Comparison of ENCODE assay signal across 8 cellular contexts in genomic region chr17:2400877-2401425, GRCh38. TPM values are rescaled to one million over a fixed set of nuclear protein-coding genes. Genes with fewer than 3 reads are reported as not detected.
DNase-seq lines count a peak whose midpoint lies in the region; ATAC-seq and TF ChIP-seq lines count a peak whose summit lies in the region.

A gene with protein sequence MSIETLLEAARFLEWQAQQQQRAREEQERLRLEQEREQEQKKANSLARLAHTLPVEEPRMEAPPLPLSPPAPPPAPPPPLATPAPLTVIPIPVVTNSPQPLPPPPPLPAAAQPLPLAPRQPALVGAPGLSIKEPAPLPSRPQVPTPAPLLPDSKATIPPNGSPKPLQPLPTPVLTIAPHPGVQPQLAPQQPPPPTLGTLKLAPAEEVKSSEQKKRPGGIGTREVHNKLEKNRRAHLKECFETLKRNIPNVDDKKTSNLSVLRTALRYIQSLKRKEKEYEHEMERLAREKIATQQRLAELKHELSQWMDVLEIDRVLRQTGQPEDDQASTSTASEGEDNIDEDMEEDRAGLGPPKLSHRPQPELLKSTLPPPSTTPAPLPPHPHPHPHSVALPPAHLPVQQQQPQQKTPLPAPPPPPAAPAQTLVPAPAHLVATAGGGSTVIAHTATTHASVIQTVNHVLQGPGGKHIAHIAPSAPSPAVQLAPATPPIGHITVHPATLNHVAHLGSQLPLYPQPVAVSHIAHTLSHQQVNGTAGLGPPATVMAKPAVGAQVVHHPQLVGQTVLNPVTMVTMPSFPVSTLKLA (minus strand): TSS chr17:2401060. CDS start chr17:2400712, 348 bp downstream.

- H3K36me3 Mint-ChIP-seq in CD4-positive, alpha-beta T cell (ENCODE audit: low read depth): peaks cover 28% of the 10 kb centered on the region

- H3K56ac ChIP-seq in mesendoderm (ENCODE audit: low read length): peak within 1 kb of the TSS; percentile 93

- peak within 1 kb of the TSS; percentile 86 for H3K9ac ChIP-seq in mesendoderm (ENCODE audit: low read length)

- POLR2A ChIA-PET in CD4-positive, alpha-beta T cell (lab: Charles Lee): interaction anchor here (0.8 to 6.5 kb wide), 19 partner anchors 9 to 1742 kb away, joined by 3 to 132 read pairs (median 6); partner anchors contain the start of genes METTL16, PAFAH1B1, SGSM2 and SMG6

- CTCF ChIA-PET in CD4-positive, alpha-beta T cell (lab: Charles Lee): interaction anchor here (1.6 to 7.8 kb wide), 3 partner anchors 15 to 346 kb away, joined by 5 to 52 read pairs (median 11); partner anchors contain the start of gene HIC1

- H3K4me3 ChIP-seq in HL-60 (replicated peaks; ENCODE audit: insufficient read depth, low read length): peak within 1 kb of the TSS; percentile 54
- H3K4me3 ChIP-seq in effector memory CD4-positive, alpha-beta T cell (ENCODE audit: insufficient read depth, low read depth, low read length, poor library complexity, severe bottlenecking): peak within 1 kb of the TSS; percentile 98
- peak within 1 kb of the TSS; percentile 66 for H3K4me3 ChIP-seq in mesendoderm (ENCODE audit: low read length)

- peak within 1 kb of the TSS; percentile 99 for H3K4me2 ChIP-seq in mesendoderm (ENCODE audit: low read length)

- no peaks in the 10 kb centered on the region for H3K9me3 ChIP-seq in CD4-positive, alpha-beta T cell (ENCODE audit: control insufficient read depth, low read length)
- no peaks in the 10 kb centered on the region for H3K9me3 ChIP-seq in effector memory CD4-positive, alpha-beta T cell (ENCODE audit: control insufficient read depth, low read length)

- peaks cover 51% of the 10 kb centered on the region for H3K4me1 Mint-ChIP-seq in CD4-positive, alpha-beta T cell (ENCODE audit: low read depth)

- peaks cover 39% of the 10 kb centered on the region for H3K4me1 ChIP-seq in effector memory CD4-positive, alpha-beta T cell (ENCODE audit: control insufficient read depth, insufficient read depth, low read length, poor library complexity, severe bottlenecking)
- H3K4me1 ChIP-seq in mesendoderm (ENCODE audit: control insufficient read depth, low read depth, low read length): peaks cover 5% of the 10 kb centered on the region

- peaks cover 8% of the 10 kb centered on the region for H3K79me1 ChIP-seq in mesendoderm (ENCODE audit: low read length)

- no peak within 1 kb of the TSS for H3K4ac ChIP-seq in mesendoderm (ENCODE audit: low read depth, low read length)

- no peak within 1 kb of the TSS for H4K8ac ChIP-seq in mesendoderm (ENCODE audit: low read depth, low read length)

- H3K4me3 Mint-ChIP-seq in CD4-positive, alpha-beta T cell: peak within 1 kb of the TSS; percentile 100

- H4K5ac ChIP-seq in mesendoderm (ENCODE audit: low read length): no peak within 1 kb of the TSS

- H3K27ac Mint-ChIP-seq in CD4-positive, alpha-beta T cell: peak within 1 kb of the TSS; percentile 99

- peaks cover 8% of the 10 kb centered on the region for H3K79me2 ChIP-seq in mesendoderm (ENCODE audit: control insufficient read depth, insufficient read depth, low read length)

- no peak for TF ChIP-seq CTCF in CD4-positive, alpha-beta T cell (IDR thresholded peaks at IDR 0.05)
- TF ChIP-seq CTCF in HL-60 (IDR thresholded peaks at IDR 0.05; ENCODE audit: insufficient read depth, low read length): no peak

- H3K27me3 ChIP-seq in CD4-positive, alpha-beta T cell (ENCODE audit: control insufficient read depth, insufficient read depth, low read length): no peaks in the 10 kb centered on the region
- H3K27me3 ChIP-seq in HL-60 (ENCODE audit: insufficient read depth, poor library complexity, severe bottlenecking) (no peaks in the 10 kb centered on the region), mesendoderm (ENCODE audit: insufficient read depth, low read length, poor library complexity) (no peaks in the 10 kb centered on the region)
- no peaks in the 10 kb centered on the region for H3K27me3 ChIP-seq in effector memory CD4-positive, alpha-beta T cell (replicated peaks; ENCODE audit: control insufficient read depth, insufficient read depth, low read length, poor library complexity, severe bottlenecking)

- no peaks in the 10 kb centered on the region for H3K36me3 ChIP-seq in effector memory CD4-positive, alpha-beta T cell (ENCODE audit: control insufficient read depth, insufficient read depth, low read length)
- no peaks in the 10 kb centered on the region for H3K36me3 ChIP-seq in mesendoderm (ENCODE audit: control insufficient read depth, insufficient read depth, low read length)

- no peak within 1 kb of the TSS for H2BK15ac ChIP-seq in mesendoderm (replicated peaks; ENCODE audit: low read depth)

- H3K9me3 Mint-ChIP-seq in CD4-positive, alpha-beta T cell: no peaks in the 10 kb centered on the region

- H2BK120ac ChIP-seq in mesendoderm (ENCODE audit: low read depth, low read length): no peak within 1 kb of the TSS

- intact Hi-C loops in CD4-positive, alpha-beta T cell (cut with DNase I, micrococcal nuclease): loop anchor here (1.0 to 5.0 kb wide), 7 partner anchors 8 to 359 kb away; partner anchors contain the start of genes SGSM2 (in 2 of the 2), TSR1 (in 2 of the 2) and OVCA2 (in 1 of the 2)

- peak within 1 kb of the TSS; percentile 12 for H2BK5ac ChIP-seq in mesendoderm (ENCODE audit: low read length)

- H3K18ac ChIP-seq in mesendoderm (ENCODE audit: low read length): no peak within 1 kb of the TSS

- H3K23ac ChIP-seq in mesendoderm (ENCODE audit: low read length): peak within 1 kb of the TSS; percentile 99

- H3K27ac ChIP-seq in CD4-positive, alpha-beta T cell (ENCODE audit: low read depth, low read length): peak within 1 kb of the TSS; percentile 93
- H3K27ac ChIP-seq in HL-60 (replicated peaks) (peak within 1 kb of the TSS; percentile 93), mesendoderm (ENCODE audit: low read depth, low read length) (peak within 1 kb of the TSS; percentile 75)
- peak within 1 kb of the TSS; percentile 97 for H3K27ac ChIP-seq in effector memory CD4-positive, alpha-beta T cell (ENCODE audit: insufficient read depth, low read length, poor library complexity, severe bottlenecking)

- H3K27me3 Mint-ChIP-seq in CD4-positive, alpha-beta T cell: no peaks in the 10 kb centered on the region

- ATAC-seq in CD4-positive, alpha-beta T cell (ENCODE audit: poor library complexity): peak; percentile 45
- peak; percentile 28 for ATAC-seq in GM19463 (IDR thresholded peaks at IDR 0.05; ENCODE audit: unreplicated experiment)

- DNase-seq in CD4-positive, alpha-beta T cell: peak; percentile 83 to 95 (median 92)
- DNase-seq in HL-60 (ENCODE audit: low read depth in 1 of 2, low spot score in 1 of 2) (peak; percentile 67 to 85), NK-92 (lab: John Stamatoyannopoulos, UW; ENCODE audit: unreplicated experiment) (peak; percentile 56), mesendoderm (peak; percentile 97)
- peak; percentile 87 to 88 for DNase-seq in activated CD8-positive, alpha-beta memory T cell treated with anti-CD3 and anti-CD28 coated beads for 4 hours (ENCODE audit: low read depth in 2 of 2)
- DNase-seq in effector memory CD4-positive, alpha-beta T cell: peak; percentile 91 to 94 (median 92)
- DNase-seq in stimulated activated CD8-positive, alpha-beta memory T cell treated with anti-CD3 and anti-CD28 coated beads, Interleukin-12 subunit alpha, Interleukin-12 subunit beta, amount 100 ng/mL, for 24 hours (ENCODE audit: extremely low read depth): peak; percentile 88

- H2AK5ac ChIP-seq in mesendoderm (ENCODE audit: low read length): no peak within 1 kb of the TSS

- WGBS in mesendoderm (ENCODE audit: extremely low coverage, insufficient coverage, low lambda C conversion rate): no CpG with 5 or more reads among the region's 51 CpGs

RNA-seq across cellular contexts. Expression of the gene that starts here (rescaled TPM):
- total RNA-seq in CD4-positive, alpha-beta T cell: 100 to 1,000 TPM; 111 to 118 TPM
- 10.1 TPM for polyA plus RNA-seq in mesendoderm (2013, experiment 1 of 2)
- 10.7 TPM for polyA plus RNA-seq in mesendoderm (2013, experiment 2 of 2)

Comparison
In these comparisons a context has a peak if more than half of its experiments do, and no peak if none do; other contexts are left out.
1. Peak in every context shown above with its lines: DNase-seq, ATAC-seq, H3K4me3 ChIP-seq and H3K27ac ChIP-seq.